Comparison of ENCODE assay signal across 22 cellular contexts in the genomic region with DNA sequence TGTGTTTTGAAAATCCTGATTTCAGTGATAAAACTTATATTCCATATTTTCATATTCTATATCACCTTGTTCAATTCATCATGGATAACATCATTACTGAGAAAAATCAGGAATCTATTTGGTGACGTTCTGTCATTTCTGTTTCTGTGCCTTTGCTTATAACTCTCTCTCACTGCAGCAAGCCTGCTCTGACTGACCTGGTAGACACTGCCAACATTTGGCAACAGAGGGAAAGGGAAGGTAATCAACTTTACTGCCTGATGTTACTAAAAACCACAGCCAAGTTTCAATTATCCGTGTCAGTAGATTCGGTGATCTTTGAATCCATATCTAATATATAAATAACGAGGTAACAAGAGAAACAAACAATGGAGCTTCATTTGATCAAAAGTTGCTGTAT.
"Had no signal": no experiment of that assay in that cellular context is flagged by ENCODE, and none has a peak within 500 bp of the region (broad histone marks: within the 10 kb centered on the region; RNA-seq: fewer than 3 reads in every experiment).

No MANE protein-coding gene starts in this region.

- H3K4me1 Mint-ChIP-seq: naive B cell; nephron; stimulated activated naive B cell treated with anti-CD40 and anti-IgM and Interleukin-4, amounts not matched to agents 10 μg/mL and 1 μg/mL and 100 μg/mL, for 72 hours; stimulated activated naive CD8-positive, alpha-beta T cell treated with anti-CD3 and anti-CD28 coated beads, Interleukin-15, amount 100 ng/mL, for 72 hours had no signal

- H3K9me3 Mint-ChIP-seq: nephron had no signal

- H3K36me3 ChIP-seq: esophagus muscularis mucosa, gastrocnemius medialis, heart right ventricle, lower lobe of right lung, prostate gland, right lobe of liver, spleen, thoracic aorta, transverse colon had no signal

- H3K36me3 Mint-ChIP-seq: naive B cell; stimulated activated naive B cell treated with anti-CD40 and anti-IgM and Interleukin-4, amounts not matched to agents 10 μg/mL and 1 μg/mL and 100 μg/mL, for 72 hours had no signal

- DNase-seq: effector memory CD8-positive, alpha-beta T cell; gastrocnemius medialis; heart right ventricle; kidney glomerular epithelial cell; lower lobe of right lung; mesenchymal stem cell; naive B cell; right lobe of liver; spleen; stimulated activated CD4-positive, alpha-beta T cell treated with anti-CD3 and anti-CD28 coated beads, Interleukin-15, amount 100 ng/mL, for 24 hours; stimulated activated CD4-positive, alpha-beta T cell treated with anti-CD3 and anti-CD28 coated beads, Interleukin-1b, Interleukin-23, amount 100 ng/mL, for 48 hours; stimulated activated CD4-positive, alpha-beta T cell treated with anti-CD3 and anti-CD28 coated beads, Interleukin-4, amount 100 ng/mL, for 24 hours; stimulated activated naive B cell treated with anti-CD40 and anti-IgM and Interleukin-4, amounts not matched to agents 10 μg/mL and 1 μg/mL and 100 μg/mL, for 72 hours; stimulated activated naive CD8-positive, alpha-beta T cell treated with anti-CD3 and anti-CD28 coated beads, Interleukin-15, amount 100 ng/mL, for 72 hours; transverse colon had no signal

- H3K4me3 Mint-ChIP-seq: effector memory CD8-positive, alpha-beta T cell; naive B cell; nephron; stimulated activated naive B cell treated with anti-CD40 and anti-IgM and Interleukin-4, amounts not matched to agents 10 μg/mL and 1 μg/mL and 100 μg/mL, for 72 hours; stimulated activated naive CD8-positive, alpha-beta T cell treated with anti-CD3 and anti-CD28 coated beads, Interleukin-15, amount 100 ng/mL, for 72 hours had no signal

- H3K27ac ChIP-seq: epithelial cell of prostate, esophagus muscularis mucosa, gastrocnemius medialis, heart right ventricle, lower lobe of right lung, parathyroid adenoma, prostate gland, right lobe of liver, spleen, thoracic aorta, transverse colon had no signal

- H3K27me3 ChIP-seq: esophagus muscularis mucosa, gastrocnemius medialis, heart right ventricle, right lobe of liver, spleen, transverse colon had no signal

- H3K9me3 ChIP-seq: esophagus muscularis mucosa, gastrocnemius medialis, heart right ventricle, lower lobe of right lung, prostate gland, right lobe of liver, spleen, thoracic aorta, transverse colon had no signal

- H3K27ac Mint-ChIP-seq: effector memory CD8-positive, alpha-beta T cell; naive B cell; nephron; stimulated activated naive B cell treated with anti-CD40 and anti-IgM and Interleukin-4, amounts not matched to agents 10 μg/mL and 1 μg/mL and 100 μg/mL, for 72 hours; stimulated activated naive CD8-positive, alpha-beta T cell treated with anti-CD3 and anti-CD28 coated beads, Interleukin-15, amount 100 ng/mL, for 72 hours had no signal

- H3K4me3 ChIP-seq: esophagus muscularis mucosa, gastrocnemius medialis, lower lobe of right lung, prostate gland, right lobe of liver, spleen, thoracic aorta, transverse colon had no signal

- H3K4me1 ChIP-seq: esophagus muscularis mucosa, gastrocnemius medialis, lower lobe of right lung, parathyroid adenoma, prostate gland, right lobe of liver, spleen, transverse colon had no signal

- H3K27me3 Mint-ChIP-seq: effector memory CD8-positive, alpha-beta T cell; naive B cell; stimulated activated naive B cell treated with anti-CD40 and anti-IgM and Interleukin-4, amounts not matched to agents 10 μg/mL and 1 μg/mL and 100 μg/mL, for 72 hours; stimulated activated naive CD8-positive, alpha-beta T cell treated with anti-CD3 and anti-CD28 coated beads, Interleukin-15, amount 100 ng/mL, for 72 hours had no signal

- ATAC-seq: effector memory CD8-positive, alpha-beta T cell; gastrocnemius medialis; left lobe of liver; lower lobe of right lung; right lobe of liver; stimulated activated naive B cell treated with anti-CD40 and anti-IgM and Interleukin-4, amounts not matched to agents 10 μg/mL and 1 μg/mL and 100 μg/mL, for 72 hours; stimulated activated naive CD8-positive, alpha-beta T cell treated with anti-CD3 and anti-CD28 coated beads, Interleukin-15, amount 100 ng/mL, for 72 hours had no signal
